ENCODE assay signal across 10 cellular contexts in the genomic region with DNA sequence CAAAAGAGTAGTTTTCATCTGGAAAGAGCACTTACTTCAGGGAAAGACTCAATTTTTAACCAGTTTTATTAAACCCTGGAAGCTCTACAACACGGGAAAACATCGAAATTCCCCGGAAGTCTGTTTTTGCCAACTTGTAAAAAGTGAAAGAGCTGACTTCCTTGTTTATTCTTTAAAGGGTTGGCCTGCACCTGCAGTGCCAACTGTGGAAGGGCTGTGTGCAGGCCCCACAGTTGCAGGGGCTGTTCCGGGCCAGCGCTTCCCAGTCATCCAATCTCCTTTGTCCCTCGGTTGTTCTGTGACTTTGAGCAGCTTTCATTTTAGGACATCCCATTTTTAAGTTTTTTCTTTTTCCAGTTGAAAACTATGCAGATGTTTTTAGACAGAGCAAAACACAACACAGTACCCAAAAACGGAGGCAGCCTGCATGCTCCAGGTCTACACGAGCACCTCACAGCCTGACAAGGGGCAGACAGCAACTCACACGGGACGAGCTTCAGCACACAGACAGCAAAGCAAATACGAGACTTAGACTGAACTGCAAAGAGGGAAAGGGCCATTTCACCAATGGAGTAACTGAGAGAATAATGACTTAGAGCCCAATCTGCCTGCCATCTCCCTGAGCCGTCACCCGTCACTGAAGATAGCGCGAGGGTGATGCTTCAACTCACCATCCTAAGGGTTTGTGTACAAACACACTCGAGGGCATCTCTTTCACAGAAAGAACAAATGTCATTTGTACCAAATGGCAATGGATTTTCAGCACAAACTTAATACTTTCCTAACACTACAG.
A peak's percentile ranks its signal among the peaks of the same experiment; 100 is the strongest.
DNase-seq lines count a peak whose midpoint lies in the region; ATAC-seq, FAIRE-seq and TF ChIP-seq lines count a peak whose summit lies in the region.
"Had no signal": no experiment of that assay in that cellular context is flagged by ENCODE, and none has a peak within 500 bp of the region (broad histone marks: within the 10 kb centered on the region; RNA-seq: fewer than 3 reads in every experiment).

No MANE protein-coding gene starts in this region.

- H3K36me3 Mint-ChIP-seq in IgD-negative memory B cell (peaks cover 4% of the 10 kb centered on the region), progenitor cell of endocrine pancreas (ENCODE audit: insufficient read depth) (peaks cover 6% of the 10 kb centered on the region)

- H3K4me3 Mint-ChIP-seq in IgD-negative memory B cell, result peak overlapping the region; percentile 33 to 86 (median 74)
- no peak overlapping the region for H3K4me3 Mint-ChIP-seq in progenitor cell of endocrine pancreas (ENCODE audit: low read depth)

- FAIRE-seq in GM12891 (lab: Jason Lieb, UNC), result peak; percentile 76
- FAIRE-seq: H54, RCC 7860 had no signal

- ATAC-seq in HG02642 (IDR thresholded peaks at IDR 0.05; ENCODE audit: poor library complexity, unreplicated experiment), result no peak

- H3K9me3 Mint-ChIP-seq in IgD-negative memory B cell, result no peaks in the 10 kb centered on the region
- H3K9me3 Mint-ChIP-seq in progenitor cell of endocrine pancreas (ENCODE audit: low read depth), result no peaks in the 10 kb centered on the region

- H3K27me3 Mint-ChIP-seq in IgD-negative memory B cell, result no peaks in the 10 kb centered on the region
- no peaks in the 10 kb centered on the region for H3K27me3 Mint-ChIP-seq in progenitor cell of endocrine pancreas

- no peak for DNase-seq in GM12891 (ENCODE audit: insufficient read length, low spot score)
- DNase-seq in ecto neural progenitor cell (ENCODE audit: low spot score), result peak; percentile 45
- no peak for DNase-seq in progenitor cell of endocrine pancreas (ENCODE audit: low spot score, unreplicated experiment)
- no peak for DNase-seq in RWPE1 (ENCODE audit: low spot score)
- no peak for DNase-seq in cerebellar cortex (ENCODE audit: low spot score)
- DNase-seq in NCI-H2029 treated with DMSO at 0.1 percent for 48 hours (lab: John Stamatoyannopoulos, UW), result no peak

- peak overlapping the region; percentile 57 to 94 (median 73) for H3K27ac Mint-ChIP-seq in IgD-negative memory B cell
- peak overlapping the region; percentile 76 for H3K27ac Mint-ChIP-seq in progenitor cell of endocrine pancreas

- CTCF ChIA-PET in RWPE1 (lab: Yijun Ruan, JAX), result interaction anchor here (0.6 kb wide), 1 partner anchor 21 kb away, joined by 5 read pairs; no protein-coding TSS in a partner anchor

- POLR2A ChIA-PET in RWPE1 (lab: Yijun Ruan, JAX; ENCODE audit: low non-redundant PET), result no interaction called here

- no peak overlapping the region for H3K27ac ChIP-seq in RWPE1

- no peak for TF ChIP-seq POLR2A in GM12891 (IDR thresholded peaks at IDR 0.05; ENCODE audit: low read depth, low read length)

- no peak for TF ChIP-seq CTCF in progenitor cell of endocrine pancreas (IDR thresholded peaks at IDR 0.05; ENCODE audit: unreplicated experiment)
- TF ChIP-seq CTCF in RWPE1 (conservative IDR thresholded peaks at IDR 0.05; ENCODE audit: low read depth), result no peak

- peaks cover 22 to 27% (median 26%) of the 10 kb centered on the region in 3 donors for H3K4me1 Mint-ChIP-seq in IgD-negative memory B cell
- no peaks in the 10 kb centered on the region for H3K4me1 Mint-ChIP-seq in progenitor cell of endocrine pancreas (ENCODE audit: low read depth)

TF ChIP-seq in GM12891, 5 proteins besides CTCF, POLR2A, EP300 and RAD21:
- TF ChIP-seq TAF1 (IDR thresholded peaks at IDR 0.05; ENCODE audit: low read depth, low read length), result no peak
- no peak for TF ChIP-seq SPI1 (IDR thresholded peaks at IDR 0.05; ENCODE audit: low read depth, low read length)
- no peak for TF ChIP-seq PAX5 (IDR thresholded peaks at IDR 0.05; ENCODE audit: insufficient read depth, low read length, severe bottlenecking)
- TF ChIP-seq POLR2AphosphoS5 (IDR thresholded peaks at IDR 0.05; ENCODE audit: low read depth, low read length), result no peak
- TF ChIP-seq POU2F2 (IDR thresholded peaks at IDR 0.05; ENCODE audit: low read depth, low read length), result no peak
TF ChIP-seq in GM12891: peak in this region for 0.
